Comparison of ENCODE assay signal across 15 cellular contexts in genomic region chr7:28988818-28989595, GRCh38. TPM values are rescaled to one million over a fixed set of nuclear protein-coding genes. Genes with fewer than 3 reads are reported as not detected.
DNase-seq lines count a peak whose midpoint lies in the region; ATAC-seq, FAIRE-seq and TF ChIP-seq lines count a peak whose summit lies in the region.
"Had no signal": no experiment of that assay in that cellular context is flagged by ENCODE, and none has a peak within 500 bp of the region (broad histone marks: within the 10 kb centered on the region; RNA-seq: fewer than 3 reads in every experiment).

No MANE protein-coding gene starts in this region.

- intact Hi-C loops in adrenal gland (cut with DNase I) (no loop called here), sciatic nerve (cut with DNase I) (no loop called here), HepG2 (cut with micrococcal nuclease; ENCODE audit: unreplicated experiment) (no loop called here)

- no peak for FAIRE-seq in HepG2 (lab: Jason Lieb, UNC)
- FAIRE-seq: K562 had no signal

- TF ChIP-seq POLR2A in adrenal gland (IDR thresholded peaks at IDR 0.05) = no peak
- no peak for TF ChIP-seq POLR2A in HepG2 (IDR thresholded peaks at IDR 0.05; ENCODE audit: insufficient read depth in 1 of 2, low read depth in 2 of 2, low read length in 2 of 2)

- in situ Hi-C loops in HepG2 (cut with HindIII; ENCODE audit: extremely low pct_ligation_motif_present, low pct_unique_long_range_greater_than_20kb) = no loop called here

- H3K9ac ChIP-seq in HepG2 (ENCODE audit: insufficient read depth, low read depth, low read length) = no peak overlapping the region

- no peak overlapping the region for H3K4me3 ChIP-seq in adrenal gland
- no peak overlapping the region for H3K4me3 ChIP-seq in HepG2 (replicated peaks in 1 of 3; ENCODE audit: insufficient read depth in 1 of 3, low read depth in 2 of 3, low read length in 3 of 3)
- H3K4me3 ChIP-seq: hepatocyte, K562, upper lobe of right lung had no signal

- DNase-seq in GM03348 (ENCODE audit: low spot score) = peak; percentile 64
- DNase-seq in adrenal gland = peak in 5 of 7 donors; percentile 8 to 58 (median 32)
- DNase-seq in foreskin melanocyte = peak; percentile 24
- DNase-seq in sciatic nerve (ENCODE audit: low spot score) = no peak
- DNase-seq in HepG2 (ENCODE audit: low spot score) = no peak
- DNase-seq in stimulated activated CD4-positive, alpha-beta T cell treated with anti-CD3 and anti-CD28 coated beads, Interleukin-4, amount 100 ng/mL, for 4 hours = no peak
- DNase-seq: Calu3; central memory CD4-positive, alpha-beta T cell; natural killer cell; T-helper 17 cell; upper lobe of right lung had no signal

- WGBS in adrenal gland, 4 donors = 63 to 79% (median 77%) methylated on average over 6 of the region's 6 CpGs
- whole genome bisulfite sequencing in HepG2 (ENCODE audit: low lambda C conversion rate) = 87% methylated on average over 6 of the region's 6 CpGs

- BruUV-seq in HepG2 (replicated peaks; lab: Mats Ljungman, UMichigan) = no TSS peak

- H3K9me3 ChIP-seq in adrenal gland (replicated peaks in 1 of 3) (no peaks in the 10 kb centered on the region), HepG2 (ENCODE audit: low read length) (no peaks in the 10 kb centered on the region)
- H3K9me3 ChIP-seq: upper lobe of right lung had no signal

- TF ChIP-seq RAD21 in HepG2 (CRISPR knock-in tag; IDR thresholded peaks at IDR 0.05) = no peak

- H3K27me3 ChIP-seq in adrenal gland (no peaks in the 10 kb centered on the region), HepG2 (ENCODE audit: control insufficient read depth in 1 of 2, insufficient read depth in 2 of 2, low read length in 2 of 2) (no peaks in the 10 kb centered on the region)
- H3K27me3 ChIP-seq: hepatocyte, upper lobe of right lung had no signal

- H3K4me1 ChIP-seq in adrenal gland (replicated peaks in 1 of 2) = peaks cover 0 to 26% of the 10 kb centered on the region in 2 donors
- H3K4me1 ChIP-seq in HepG2 (ENCODE audit: insufficient read depth, low read length) = peaks cover 14% of the 10 kb centered on the region; the same call in 1 of the 2 replicates

- no peak overlapping the region for H3K4me2 ChIP-seq in HepG2 (ENCODE audit: low read depth, low read length)
- H3K4me2 ChIP-seq: hepatocyte had no signal

- POLR2A ChIA-PET in HepG2 (lab: Yijun Ruan, JAX) = no interaction called here

- H3K27ac ChIP-seq in adrenal gland (peak overlapping the region in 1 of 5 donors; percentile 6), HepG2 (ENCODE audit: extremely low read length, insufficient read depth, low read length) (no peak overlapping the region)
- H3K27ac ChIP-seq: hepatocyte, upper lobe of right lung had no signal

- H4K20me1 ChIP-seq in HepG2 (ENCODE audit: insufficient read depth, low read length) = no peaks in the 10 kb centered on the region

- peak; percentile 11 for ATAC-seq in sciatic nerve
- ATAC-seq in HepG2 = no peak
- no peak for ATAC-seq in GM19328 (IDR thresholded peaks at IDR 0.05; ENCODE audit: unreplicated experiment)
- ATAC-seq in HG03439 (IDR thresholded peaks at IDR 0.05; ENCODE audit: unreplicated experiment) = no peak
- ATAC-seq: K562, natural killer cell, T-helper 17 cell, upper lobe of right lung had no signal

- H3K79me2 ChIP-seq in HepG2 (ENCODE audit: insufficient read depth, low read length) = no peaks in the 10 kb centered on the region
- H3K79me2 ChIP-seq: hepatocyte had no signal

- H3K36me3 ChIP-seq in adrenal gland (replicated peaks in 1 of 2) (no peaks in the 10 kb centered on the region), HepG2 (replicated peaks in 1 of 2; ENCODE audit: control insufficient read depth in 1 of 2, insufficient read depth in 2 of 2, low read length in 2 of 2) (no peaks in the 10 kb centered on the region)
- H3K36me3 ChIP-seq: upper lobe of right lung had no signal

- no peak for TF ChIP-seq EP300 in HepG2 (IDR thresholded peaks at IDR 0.05; ENCODE audit: low read depth in 2 of 2, low read length in 2 of 2)
- no peak for TF ChIP-seq EP300 in HepG2 (CRISPR knock-in tag; IDR thresholded peaks at IDR 0.05; ENCODE audit: borderline replicate concordance)

- TF ChIP-seq CTCF in adrenal gland (IDR thresholded peaks at IDR 0.05) = no peak
- TF ChIP-seq CTCF in HepG2 (CRISPR knock-in tag; IDR thresholded peaks at IDR 0.05) = no peak

- CTCF ChIA-PET in HepG2 (lab: Yijun Ruan, JAX; ENCODE audit: low intra/inter-chr PET ratio, low total read pairs) = no interaction called here

- H2AFZ ChIP-seq in HepG2 (ENCODE audit: low read length) = no peak overlapping the region
- H2AFZ ChIP-seq: hepatocyte had no signal

TF ChIP-seq in HepG2, 621 proteins besides CTCF, POLR2A, EP300 and RAD21 (continues in another document):
- TF ChIP-seq MLXIP (CRISPR knock-in tag; IDR thresholded peaks at IDR 0.05; ENCODE audit: borderline replicate concordance) (no peak), DNMT3B (CRISPR knock-in tag; conservative IDR thresholded peaks at IDR 0.05) (no peak), GLMP (CRISPR knock-in tag; IDR thresholded peaks at IDR 0.05; ENCODE audit: borderline replicate concordance) (no peak), ZNF460 (CRISPR knock-in tag; IDR thresholded peaks at IDR 0.05; ENCODE audit: borderline replicate concordance) (no peak), ZNF572 (CRISPR knock-in tag; IDR thresholded peaks at IDR 0.05) (no peak), SAFB2 (CRISPR knock-in tag; IDR thresholded peaks at IDR 0.05; ENCODE audit: borderline replicate concordance, low read depth) (no peak), SP5 (CRISPR knock-in tag; IDR thresholded peaks at IDR 0.05; ENCODE audit: borderline replicate concordance, low read depth) (no peak), ARNT2 (CRISPR knock-in tag; IDR thresholded peaks at IDR 0.05; ENCODE audit: low read depth) (no peak), ZNF33A (CRISPR knock-in tag; IDR thresholded peaks at IDR 0.05; ENCODE audit: borderline replicate concordance) (no peak)

RNA-seq across cellular contexts. Expression of gene TRIL, which starts 30.9 kb away (rescaled TPM):
- total RNA-seq in adrenal gland (10 to 100 TPM in 2 of 8 donors, 1 to 10 TPM in 6; 3.4 to 17.1 (median 8.4) TPM), sciatic nerve (9.7 TPM), HepG2 (2016; rRNA removed; fragmentation: Illumina TruSeq; extraction: Trizol) (0.40 and 0.45 TPM in 2 replicates)
- polyA plus RNA-seq in adrenal gland (1 to 10 TPM; 1.3 to 2.5 (median 1.6) TPM), HepG2 (2011; rRNA removed) (0.18 and 0.26 TPM in 2 replicates)
- 0.09 and 0.10 TPM in 2 replicates for total RNA-seq in HepG2 (2016; cell fraction: cytosol; rRNA removed; fragmentation: Illumina TruSeq; extraction: Trizol; ENCODE audit: low read depth)
- total RNA-seq in HepG2 (2016; cell fraction: insoluble cytoplasmic fraction; rRNA removed; fragmentation: Illumina TruSeq; extraction: Trizol) = 0.46 and 0.52 TPM in 2 replicates
- 0.38 and 0.49 TPM in 2 replicates for total RNA-seq in HepG2 (2016; cell fraction: membrane; rRNA removed; fragmentation: Illumina TruSeq; extraction: Trizol)
- 0.50 and 0.81 TPM in 2 replicates for total RNA-seq in HepG2 (2016; cell fraction: nucleus; rRNA removed; fragmentation: Illumina TruSeq; extraction: Trizol)
- polyA plus RNA-seq in HepG2 (2011; cell fraction: cytosol; rRNA removed) = 0.21 and 0.23 TPM in 2 replicates
- polyA plus RNA-seq in HepG2 (2011; cell fraction: nucleus; rRNA removed) = 0.16 and 0.19 TPM in 2 replicates
- 0.17 and 0.28 TPM in 2 replicates for polyA plus RNA-seq in HepG2 (2012)
- polyA plus RNA-seq in HepG2 (2016; cell fraction: cytosol; fragmentation: Illumina TruSeq; extraction: Trizol; ENCODE audit: low read depth) = 0.12 TPM in 2 replicates
- 0.41 and 0.48 TPM in 2 replicates for polyA plus RNA-seq in HepG2 (2016; cell fraction: insoluble cytoplasmic fraction; fragmentation: Illumina TruSeq; extraction: Trizol; ENCODE audit: low read depth)
- polyA plus RNA-seq in HepG2 (2016; cell fraction: membrane; fragmentation: Illumina TruSeq; extraction: Trizol; ENCODE audit: low read depth) = 0.23 and 0.24 TPM in 2 replicates
- 0.51 and 0.52 TPM in 2 replicates for polyA plus RNA-seq in HepG2 (2016; cell fraction: nucleus; fragmentation: Illumina TruSeq; extraction: Trizol; ENCODE audit: insufficient read depth, low read depth)
- polyA minus RNA-seq in HepG2 (2011; rRNA and poly(A)+ RNA removed; ENCODE audit: low replicate concordance) = 0.48 TPM in 1 of 2 replicates, not detected in the other
- 0.30 TPM in 1 of 2 replicates, not detected in the other for polyA minus RNA-seq in HepG2 (2011; cell fraction: cytosol; rRNA and poly(A)+ RNA removed)
- polyA minus RNA-seq in HepG2 (2011; cell fraction: nucleus; rRNA and poly(A)+ RNA removed) = 0.90 and 1.2 TPM in 2 replicates
- total RNA-seq: K562, T-helper 17 cell had no signal
- polyA plus RNA-seq: K562 had no signal

Comparison
In these comparisons a context has a peak if more than half of its experiments do, and no peak if none do; other contexts are left out.
1. DNase-seq: peak in GM03348 (single experiment), adrenal gland (5 of 7) and foreskin melanocyte (single experiment); none in sciatic nerve (single experiment), HepG2 (single experiment) and stimulated activated CD4-positive, alpha-beta T cell treated with anti-CD3 and anti-CD28 coated beads, Interleukin-4, amount 100 ng/mL, for 4 hours (0 of 2).